ENCODE assay signal across 14 cellular contexts in genomic region chr6:11403035-11403601, GRCh38.
"Had no signal": no experiment of that assay in that cellular context is flagged by ENCODE, and none has a peak within 500 bp of the region (broad histone marks: within the 10 kb centered on the region; RNA-seq: fewer than 3 reads in every experiment).

No MANE protein-coding gene starts in this region.

- H3K4me3 ChIP-seq: esophagus muscularis mucosa, heart left ventricle, psoas muscle, sigmoid colon, uterus had no signal

- H3K36me3 Mint-ChIP-seq: natural killer cell treated with Interleukin-12 subunit alpha and Interleukin-12 subunit beta and Interleukin-15 and Interleukin-18, amount 100 ng/mL, for 72 hours had no signal

- H3K4me3 Mint-ChIP-seq: activated naive CD8-positive, alpha-beta T cell treated with anti-CD3 and anti-CD28 coated beads, Interleukin-2, amount 50 U/mL, for 24 hours; natural killer cell treated with Interleukin-12 subunit alpha and Interleukin-12 subunit beta and Interleukin-15 and Interleukin-18, amount 100 ng/mL, for 72 hours; stimulated activated naive CD8-positive, alpha-beta T cell treated with anti-CD3 and anti-CD28 coated beads, Interleukin-15, amount 100 ng/mL, for 72 hours had no signal

- H3K36me3 ChIP-seq: esophagus muscularis mucosa, heart left ventricle, sigmoid colon, uterus had no signal

- H3K9me3 ChIP-seq: esophagus muscularis mucosa, heart left ventricle, psoas muscle, sigmoid colon, uterus had no signal

- H3K27me3 ChIP-seq: esophagus muscularis mucosa, heart left ventricle, sigmoid colon, uterus had no signal

- H3K4me1 ChIP-seq: esophagus muscularis mucosa, psoas muscle, sigmoid colon, uterus had no signal

- H3K27ac Mint-ChIP-seq: activated naive CD8-positive, alpha-beta T cell treated with anti-CD3 and anti-CD28 coated beads, Interleukin-2, amount 50 U/mL, for 24 hours; natural killer cell treated with Interleukin-12 subunit alpha and Interleukin-12 subunit beta and Interleukin-15 and Interleukin-18, amount 100 ng/mL, for 72 hours had no signal

- H3K27me3 Mint-ChIP-seq: activated naive CD8-positive, alpha-beta T cell treated with anti-CD3 and anti-CD28 coated beads, Interleukin-2, amount 50 U/mL, for 24 hours; stimulated activated naive CD8-positive, alpha-beta T cell treated with anti-CD3 and anti-CD28 coated beads, Interleukin-15, amount 100 ng/mL, for 72 hours had no signal

- DNase-seq: activated CD4-positive, alpha-beta T cell treated with anti-CD3 and anti-CD28 coated beads for 48 hours; activated naive CD4-positive, alpha-beta T cell treated with Interleukin-2 at 50 U/mL for 16 hours; activated naive CD8-positive, alpha-beta T cell treated with anti-CD3 and anti-CD28 coated beads, Interleukin-2, amount 50 U/mL, for 24 hours; heart left ventricle; psoas muscle; sigmoid colon; stimulated activated CD4-positive, alpha-beta T cell treated with anti-CD3 and anti-CD28 coated beads, Interleukin-12 subunit alpha, Interleukin-12 subunit beta, amount 100 ng/mL, for 4 hours; stimulated activated naive CD8-positive, alpha-beta T cell treated with anti-CD3 and anti-CD28 coated beads, Interleukin-15, amount 100 ng/mL, for 72 hours; T1000; uterus had no signal

- ATAC-seq: activated naive CD8-positive, alpha-beta T cell treated with anti-CD3 and anti-CD28 coated beads, Interleukin-2, amount 50 U/mL, for 24 hours; heart left ventricle; left lobe of liver; natural killer cell treated with Interleukin-12 subunit alpha and Interleukin-12 subunit beta and Interleukin-15 and Interleukin-18, amount 100 ng/mL, for 72 hours; psoas muscle; stimulated activated naive CD8-positive, alpha-beta T cell treated with anti-CD3 and anti-CD28 coated beads, Interleukin-15, amount 100 ng/mL, for 72 hours had no signal

- H3K27ac ChIP-seq: esophagus muscularis mucosa, psoas muscle, sigmoid colon, uterus, VCaP had no signal

- H3K4me1 Mint-ChIP-seq: stimulated activated naive CD8-positive, alpha-beta T cell treated with anti-CD3 and anti-CD28 coated beads, Interleukin-15, amount 100 ng/mL, for 72 hours had no signal

- H3K9me3 Mint-ChIP-seq: activated naive CD8-positive, alpha-beta T cell treated with anti-CD3 and anti-CD28 coated beads, Interleukin-2, amount 50 U/mL, for 24 hours; natural killer cell treated with Interleukin-12 subunit alpha and Interleukin-12 subunit beta and Interleukin-15 and Interleukin-18, amount 100 ng/mL, for 72 hours had no signal
